ENCODE assay signal across 22 cellular contexts in the genomic region with DNA sequence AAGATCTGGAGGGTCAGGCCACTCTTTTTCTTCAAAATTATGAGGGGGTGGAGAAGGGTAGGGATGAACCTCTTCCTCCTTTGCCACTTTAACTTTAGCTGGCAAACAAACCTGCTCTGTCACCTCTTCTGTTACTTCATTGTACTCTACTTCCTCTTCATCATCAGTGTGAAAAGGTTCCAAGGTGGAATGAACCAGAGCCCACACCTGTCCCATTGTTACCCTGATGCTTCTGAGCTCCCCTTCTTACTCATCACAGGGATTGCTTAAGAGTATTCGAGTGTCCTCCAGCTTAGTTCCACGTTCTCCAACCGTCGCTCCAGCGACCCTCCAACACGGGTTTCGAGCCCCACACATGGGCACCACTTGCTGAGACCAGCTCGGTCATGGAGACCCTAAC.
"Had no signal": no experiment of that assay in that cellular context is flagged by ENCODE, and none has a peak within 500 bp of the region (broad histone marks: within the 10 kb centered on the region; RNA-seq: fewer than 3 reads in every experiment).

No MANE protein-coding gene starts in this region.

- H3K27ac ChIP-seq: left lung, pancreas, prostate gland, skin epidermis, suprapubic skin, thoracic aorta, tibial artery, uterus had no signal

- H3K4me1 ChIP-seq: prostate gland, uterus had no signal

- H3K9me3 ChIP-seq: left lung, pancreas, prostate gland, suprapubic skin, thoracic aorta, tibial artery, uterus had no signal

- H3K36me3 ChIP-seq: prostate gland, uterus had no signal

- DNase-seq: hippocampal formation; immature natural killer cell; kidney; left colon; left lung; mesenchymal stem cell; natural killer cell; nucleus accumbens; pancreas; posterior cingulate gyrus; retina; right cardiac atrium; stimulated activated CD4-positive, alpha-beta T cell treated with anti-CD3 and anti-CD28 coated beads, Interleukin-4, amount 100 ng/mL, for 24 hours; stimulated activated naive CD4-positive, alpha-beta T cell; tibial artery; uterus had no signal

- ATAC-seq: left colon; left lung; natural killer cell; pancreas; right cardiac atrium; sciatic nerve; stimulated activated effector memory CD8-positive, alpha-beta T cell treated with anti-CD3 and anti-CD28 coated beads, Interleukin-12 subunit alpha, Interleukin-12 subunit beta, amount 100 ng/mL, for 72 hours had no signal

- H3K27me3 ChIP-seq: left lung, pancreas, suprapubic skin, tibial artery, uterus had no signal

- H3K4me3 ChIP-seq: left lung, pancreas, prostate gland, skin epidermis, suprapubic skin, thoracic aorta, tibial artery, uterus had no signal
